Comparison of ENCODE assay signal across 1 cellular context in the genomic region with DNA sequence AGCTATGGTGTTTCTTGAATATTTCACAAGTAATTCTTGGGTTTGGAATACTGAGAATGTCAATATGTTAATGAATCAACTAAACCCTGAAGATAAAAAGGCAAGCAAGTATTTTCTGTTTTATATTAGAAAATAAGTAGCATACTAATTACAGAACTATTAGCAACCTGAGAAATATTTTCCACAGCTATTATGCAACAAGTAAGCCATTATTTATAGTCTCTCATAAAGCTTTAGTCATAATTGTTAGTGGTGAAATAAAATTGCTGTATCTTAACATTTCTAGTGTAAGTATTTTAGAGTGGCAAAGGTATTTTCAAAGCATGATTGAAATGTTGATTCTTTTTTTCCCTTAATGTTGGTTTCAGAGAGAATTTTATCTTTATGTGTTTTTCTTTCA.
TF ChIP-seq lines count a peak whose summit lies in the region.

No MANE protein-coding gene starts in this region.

TF ChIP-seq in GM12878, 131 proteins besides CTCF, POLR2A, EP300 and RAD21 (continued from another document):
- no peak for TF ChIP-seq ZBTB40 (IDR thresholded peaks at IDR 0.05; ENCODE audit: borderline replicate concordance)
- TF ChIP-seq BRCA1 (IDR thresholded peaks at IDR 0.05; ENCODE audit: low read depth, low read length): no peak
- TF ChIP-seq ASH2L (IDR thresholded peaks at IDR 0.05; ENCODE audit: borderline replicate concordance, low read depth): no peak
- TF ChIP-seq CREM (IDR thresholded peaks at IDR 0.05; ENCODE audit: low read depth): no peak
- no peak for TF ChIP-seq KAT2A (conservative IDR thresholded peaks at IDR 0.05; ENCODE audit: control insufficient read depth, low read depth, low read length)
- TF ChIP-seq E2F8 (IDR thresholded peaks at IDR 0.05; ENCODE audit: low read depth, partially characterized antibody): no peak
- no peak for TF ChIP-seq ZNF217 (IDR thresholded peaks at IDR 0.05)
- no peak for TF ChIP-seq SREBF1 (IDR thresholded peaks at IDR 0.05; ENCODE audit: low read length)
- no peak for TF ChIP-seq NBN (IDR thresholded peaks at IDR 0.05)
- TF ChIP-seq, protein P1, sequence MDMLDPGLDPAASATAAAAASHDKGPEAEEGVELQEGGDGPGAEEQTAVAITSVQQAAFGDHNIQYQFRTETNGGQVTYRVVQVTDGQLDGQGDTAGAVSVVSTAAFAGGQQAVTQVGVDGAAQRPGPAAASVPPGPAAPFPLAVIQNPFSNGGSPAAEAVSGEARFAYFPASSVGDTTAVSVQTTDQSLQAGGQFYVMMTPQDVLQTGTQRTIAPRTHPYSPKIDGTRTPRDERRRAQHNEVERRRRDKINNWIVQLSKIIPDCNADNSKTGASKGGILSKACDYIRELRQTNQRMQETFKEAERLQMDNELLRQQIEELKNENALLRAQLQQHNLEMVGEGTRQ (IDR thresholded peaks at IDR 0.05; ENCODE audit: borderline replicate concordance, low read depth, low read length): no peak
- no peak for TF ChIP-seq SIX5 (IDR thresholded peaks at IDR 0.05; ENCODE audit: low read depth, low read length, severe bottlenecking)
- TF ChIP-seq EGR1 (IDR thresholded peaks at IDR 0.05; ENCODE audit: borderline replicate concordance in 1 of 2, low read depth in 2 of 2, low read length in 2 of 2): no peak
- TF ChIP-seq ATF2 (IDR thresholded peaks at IDR 0.05; ENCODE audit: low read length): no peak
- no peak for TF ChIP-seq SKIL (IDR thresholded peaks at IDR 0.05; ENCODE audit: low read depth, poor library complexity, severe bottlenecking)
- no peak for TF ChIP-seq RBBP5 (conservative IDR thresholded peaks at IDR 0.05)
- no peak for TF ChIP-seq MTA2 (IDR thresholded peaks at IDR 0.05; ENCODE audit: low read depth)
TF ChIP-seq in GM12878: peak in this region for 0.
